Comparison of ENCODE assay signal across 13 cellular contexts in the genomic region with DNA sequence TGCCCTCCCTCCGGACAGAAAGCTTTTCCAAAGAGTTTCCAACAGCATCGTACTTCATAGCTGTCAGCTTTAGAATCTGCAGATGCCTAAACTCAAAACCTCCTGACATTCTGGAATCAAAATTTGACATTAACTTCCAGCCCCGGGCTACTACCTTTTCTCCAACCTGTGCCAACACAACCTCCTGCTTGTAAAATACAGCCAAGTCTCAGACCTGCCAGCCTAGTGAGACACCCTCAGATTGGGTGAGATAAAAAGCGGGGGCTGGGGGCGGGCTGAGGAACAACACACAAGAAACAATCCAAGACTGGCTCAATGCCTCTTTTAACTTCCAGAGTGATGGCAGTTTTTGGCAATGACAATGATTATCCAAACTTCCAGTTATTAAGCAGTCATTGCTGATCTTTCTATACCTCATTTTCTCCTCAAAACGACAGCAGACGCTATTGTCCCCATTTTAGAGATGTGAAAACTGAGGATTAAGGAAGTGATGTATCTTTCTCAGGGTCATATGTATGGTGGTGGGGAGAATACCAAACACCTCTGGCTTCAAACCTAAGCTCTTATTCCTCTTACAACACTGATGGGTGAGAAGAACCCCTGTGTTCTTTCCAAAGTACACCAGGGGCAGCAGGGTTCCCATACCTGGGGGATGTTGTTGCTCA. TPM values are rescaled to one million over a fixed set of nuclear protein-coding genes. Genes with fewer than 3 reads are reported as not detected.
DNase-seq lines count a peak whose midpoint lies in the region; ATAC-seq, FAIRE-seq and TF ChIP-seq lines count a peak whose summit lies in the region.
"Had no signal": no experiment of that assay in that cellular context is flagged by ENCODE, and none has a peak within 500 bp of the region (broad histone marks: within the 10 kb centered on the region; RNA-seq: fewer than 3 reads in every experiment).

No MANE protein-coding gene starts in this region.

- no peaks in the 10 kb centered on the region for H3K79me2 ChIP-seq in keratinocyte (ENCODE audit: control insufficient read depth, insufficient read depth, low read length)

- peaks cover 2% of the 10 kb centered on the region; the same call in 1 of the 2 replicates for H3K27me3 Mint-ChIP-seq in HFFc6 (ENCODE audit: insufficient read depth)

- H3K36me3 Mint-ChIP-seq in HFFc6 (ENCODE audit: low read depth), result peaks cover 30% of the 10 kb centered on the region
- H3K36me3 Mint-ChIP-seq in activated naive CD4-positive, alpha-beta T cell treated with anti-CD3 and anti-CD28 coated beads, Interleukin-2, amount 50 U/mL, for 72 hours, result no peaks in the 10 kb centered on the region
- H3K36me3 Mint-ChIP-seq: CD14-positive monocyte had no signal

- ATAC-seq in HG02610 (IDR thresholded peaks at IDR 0.05; ENCODE audit: unreplicated experiment) (no peak), esophagus mucosa (no peak)
- no peak for ATAC-seq in activated naive CD4-positive, alpha-beta T cell treated with anti-CD3 and anti-CD28 coated beads, Interleukin-2, amount 50 U/mL, for 72 hours

- H3K4me1 ChIP-seq in keratinocyte (ENCODE audit: control insufficient read depth, extremely low read depth, insufficient read depth, low read length) (peaks cover 66% of the 10 kb centered on the region), stomach (peaks cover 0 to 27% (median 16%) of the 10 kb centered on the region in 4 donors)

- no peak for TF ChIP-seq POLR2A in stomach (IDR thresholded peaks at IDR 0.05)

- H3K4me3 Mint-ChIP-seq in HFFc6, result peak overlapping the region; percentile 92

- H3K27ac Mint-ChIP-seq in HFFc6, result peak overlapping the region; percentile 73
- H3K27ac Mint-ChIP-seq in activated naive CD4-positive, alpha-beta T cell treated with anti-CD3 and anti-CD28 coated beads, Interleukin-2, amount 50 U/mL, for 72 hours, result no peak overlapping the region
- H3K27ac Mint-ChIP-seq: CD14-positive monocyte had no signal

- no peaks in the 10 kb centered on the region for H4K20me1 ChIP-seq in keratinocyte (ENCODE audit: control insufficient read depth, extremely low read depth, insufficient read depth, low read length)

- 38 to 60% (median 45%) methylated on average over 7 of the region's 7 CpGs for WGBS in stomach, 5 donors

- intact Hi-C loops in stomach (cut with DNase I; ENCODE audit: low total_unique reads), result no loop called here

- TF ChIP-seq CTCF in HFFc6 (IDR thresholded peaks at IDR 0.05) (no peak), brain microvascular endothelial cell (IDR thresholded peaks at IDR 0.05; ENCODE audit: low read depth, low read length, missing control alignments) (no peak), keratinocyte (optimal IDR thresholded peaks at IDR 0.05 in 1 of 3, IDR thresholded peaks at IDR 0.05 in 1 of 3, conservative IDR thresholded peaks at IDR 0.05 in 1 of 3; ENCODE audit: extremely low read depth in 1 of 3, insufficient read depth in 2 of 3, low read length in 3 of 3) (no peak), stomach (IDR thresholded peaks at IDR 0.05) (no peak)

- H3K9me3 ChIP-seq in keratinocyte (ENCODE audit: control insufficient read depth, low read depth, low read length) (no peaks in the 10 kb centered on the region), stomach (no peaks in the 10 kb centered on the region)

- dilution Hi-C loops in keratinocyte (cut with MboI; ENCODE audit: extremely low pct_ligation_motif_present, low sequenced_read_pairs), result no loop called here

- no peak for DNase-seq in HFFc6
- no peak for DNase-seq in brain microvascular endothelial cell
- no peak for DNase-seq in keratinocyte (ENCODE audit: low read depth, low spot score)
- no peak for DNase-seq in stomach
- no peak for DNase-seq in NCI-H2227 treated with DMSO at 0.1 percent for 48 hours (lab: John Stamatoyannopoulos, UW)
- no peak for DNase-seq in activated naive CD4-positive, alpha-beta T cell treated with anti-CD3 and anti-CD28 coated beads, Interleukin-2, amount 50 U/mL, for 72 hours (ENCODE audit: low spot score in 2 of 2)
- DNase-seq: activated CD4-positive, alpha-beta T cell treated with anti-CD3 and anti-CD28 coated beads, Interleukin-2, amount 50 U/mL, for 48 hours; Kasumi-1; NCI-H2029 treated with DMSO at 0.1 percent for 48 hours; nucleus accumbens had no signal

- H3K4me3 ChIP-seq in brain microvascular endothelial cell (ENCODE audit: low read depth, low read length) (peak overlapping the region; percentile 20), keratinocyte (ENCODE audit: control insufficient read depth in 2 of 3, extremely low read depth in 1 of 3, insufficient read depth in 2 of 3, low read depth in 1 of 3, low read length in 3 of 3) (peak overlapping the region; percentile 3 to 80 (median 70)), stomach (peak overlapping the region; percentile 34 to 48 (median 44))

- no peaks in the 10 kb centered on the region for H3K9me1 ChIP-seq in keratinocyte (ENCODE audit: control insufficient read depth, extremely low read depth, insufficient read depth, low read length)

- peak overlapping the region; percentile 88 for H3K9ac ChIP-seq in keratinocyte (ENCODE audit: control insufficient read depth, extremely low read depth, insufficient read depth, low read length)

- peak; percentile 78 for FAIRE-seq in keratinocyte (lab: Jason Lieb, UNC)

- peak overlapping the region; percentile 100 for H3K4me2 ChIP-seq in keratinocyte (ENCODE audit: control insufficient read depth, extremely low read depth, insufficient read depth, low read depth, low read length)

- TF ChIP-seq EP300 in stomach (IDR thresholded peaks at IDR 0.05), result no peak

- in situ Hi-C loops in brain microvascular endothelial cell (cut with HindIII; ENCODE audit: low pct_ligation_motif_present, low sequenced_read_pairs), result no loop called here

- H3K27ac ChIP-seq in brain microvascular endothelial cell, result no peak overlapping the region
- H3K27ac ChIP-seq in keratinocyte (ENCODE audit: control insufficient read depth, insufficient read depth, low read length), result peak overlapping the region; percentile 96
- peak overlapping the region in 4 of 5 donors; percentile 80 to 88 (median 81) for H3K27ac ChIP-seq in stomach

- H3K27me3 ChIP-seq in brain microvascular endothelial cell (replicated peaks), result no peaks in the 10 kb centered on the region
- no peaks in the 10 kb centered on the region for H3K27me3 ChIP-seq in keratinocyte (ENCODE audit: control insufficient read depth, extremely low read depth, insufficient read depth, low read length)
- H3K27me3 ChIP-seq in stomach, result peaks cover 0 to 25% (median 0%) of the 10 kb centered on the region in 3 donors

- H3K36me3 ChIP-seq in brain microvascular endothelial cell (replicated peaks) (no peaks in the 10 kb centered on the region), keratinocyte (ENCODE audit: control insufficient read depth in 2 of 2, extremely low read depth in 1 of 2, insufficient read depth in 2 of 2, low read length in 2 of 2) (peaks cover 0 to 23% of the 10 kb centered on the region in 2 experiments), stomach (peaks cover 0 to 4% (median 0%) of the 10 kb centered on the region in 4 donors)

- no peak overlapping the region for H2AFZ ChIP-seq in keratinocyte (ENCODE audit: control insufficient read depth, low read length)

- H3K4me1 Mint-ChIP-seq in HFFc6 (ENCODE audit: low read depth), result peaks cover 67% of the 10 kb centered on the region

- no peaks in the 10 kb centered on the region for H3K9me3 Mint-ChIP-seq in HFFc6
- no peaks in the 10 kb centered on the region for H3K9me3 Mint-ChIP-seq in activated naive CD4-positive, alpha-beta T cell treated with anti-CD3 and anti-CD28 coated beads, Interleukin-2, amount 50 U/mL, for 72 hours

RNA-seq across cellular contexts. Expression of a gene that starts 1.2 kb away (rescaled TPM):
- total RNA-seq in HFFc6 (2021; fragmentation: NEBNext Ultra II Directional; extraction: Animal tissue kit (Norgen Biotek cat#: 25700)), result 10 to 100 TPM; 51.6 to 86.3 (median 70.4) TPM
- polyA plus RNA-seq in keratinocyte (50.0 to 103 TPM (median 58.7 TPM) in 3 replicates), stomach (10 to 100 TPM in 1 of 3 donors, 1 to 10 TPM in 2; 3.5 to 14.6 (median 6.1) TPM)
- polyA plus RNA-seq in keratinocyte (2011; ENCODE audit: low read depth), result 9.7 TPM
- 11.0 and 13.9 TPM in 2 replicates for polyA plus RNA-seq in keratinocyte (2011; cell fraction: cytosol; rRNA removed)
- polyA plus RNA-seq in keratinocyte (2011; cell fraction: nucleus; rRNA removed), result 220 and 317 TPM in 2 replicates
- 9.3 and 67.3 TPM in 2 replicates for polyA plus RNA-seq in keratinocyte (2012; ENCODE audit: low replicate concordance)
- polyA minus RNA-seq in keratinocyte, result 156 to 171 TPM (median 163 TPM) in 3 replicates
- 52.0 TPM for polyA minus RNA-seq in keratinocyte (2011; cell fraction: cytosol; rRNA and poly(A)+ RNA removed)
- 323 and 527 TPM in 2 replicates for polyA minus RNA-seq in keratinocyte (2011; cell fraction: nucleus; rRNA and poly(A)+ RNA removed)
- total RNA-seq in stomach (100 to 1,000 TPM in 4 of 5 donors, 10 to 100 TPM in 1; 52.2 to 265 (median 110) TPM), esophagus mucosa (56.6 TPM)
- not detected for total RNA-seq in activated naive CD4-positive, alpha-beta T cell treated with anti-CD3 and anti-CD28 coated beads, Interleukin-2, amount 50 U/mL, for 72 hours

Comparison
In these comparisons a context has a peak if more than half of its experiments do, and no peak if none do; other contexts are left out.
1. H3K4me3 ChIP-seq: peak in every context shown above with its lines; median percentile 70 in keratinocyte; 44 in stomach; 20 in brain microvascular endothelial cell.
2. RNA of a gene that starts 1.2 kb away (total RNA-seq): 52.2 to 265 TPM in stomach, 51.6 to 86.3 TPM in HFFc6 and 56.6 TPM in esophagus mucosa (single experiment); not detected in activated naive CD4-positive, alpha-beta T cell treated with anti-CD3 and anti-CD28 coated beads, Interleukin-2, amount 50 U/mL, for 72 hours; every median in the first group is over 10 times any median in the second.